In the genomic region with DNA sequence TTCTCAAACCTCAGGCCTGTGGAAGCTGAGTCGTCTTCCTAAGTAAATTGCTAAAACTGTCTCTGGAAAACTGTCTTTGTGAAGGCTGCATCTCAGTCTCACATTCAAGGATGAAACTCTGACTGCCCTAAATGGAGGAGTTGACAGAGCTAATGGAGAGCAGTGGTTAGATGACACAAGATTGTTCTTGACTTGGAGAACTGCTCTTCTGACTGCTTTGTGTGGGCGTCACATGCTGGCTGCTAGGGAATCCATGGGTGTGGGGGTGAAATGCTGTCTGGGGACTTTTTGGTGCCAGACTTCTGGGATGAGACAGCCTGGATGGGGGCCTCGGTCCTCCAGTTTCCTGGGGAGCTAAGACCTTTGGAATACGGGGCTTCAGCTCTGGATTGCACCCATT, we compare ENCODE assay signal across 24 cellular contexts. TPM values are rescaled to one million over a fixed set of nuclear protein-coding genes. Genes with fewer than 3 reads are reported as not detected.
DNase-seq lines count a peak whose midpoint lies in the region; ATAC-seq and TF ChIP-seq lines count a peak whose summit lies in the region.
"Had no signal": no experiment of that assay in that cellular context is flagged by ENCODE, and none has a peak within 500 bp of the region (broad histone marks: within the 10 kb centered on the region; RNA-seq: fewer than 3 reads in every experiment).

No MANE protein-coding gene starts in this region.

- H3K27me3 ChIP-seq in PC-9 (ENCODE audit: insufficient read depth, low read depth), result no peaks in the 10 kb centered on the region
- H3K27me3 ChIP-seq: BLaER1, breast epithelium, MG63, SJCRH30 had no signal

- H3K4me3 Mint-ChIP-seq in osteocyte (ENCODE audit: unreplicated experiment), result no peak overlapping the region
- H3K4me3 Mint-ChIP-seq in activated naive CD4-positive, alpha-beta T cell treated with anti-CD3 and anti-CD28 coated beads for 36 hours, result no peak overlapping the region
- H3K4me3 Mint-ChIP-seq: activated CD8-positive, alpha-beta T cell treated with anti-CD3 and anti-CD28 coated beads for 36 hours; endodermal cell had no signal

- CTCF ChIA-PET in PC-9 (lab: Charles Lee), result interaction anchor here (0.5 to 1.5 kb wide), 2 partner anchors 13 to 136 kb away, joined by 3 read pairs; no protein-coding TSS in a partner anchor
- CTCF ChIA-PET in activated naive CD4-positive, alpha-beta T cell treated with anti-CD3 and anti-CD28 coated beads for 36 hours (lab: Charles Lee), result interaction anchor here (0.6 to 4.5 kb wide), 13 partner anchors 8 to 641 kb away, joined by 3 to 36 read pairs (median 3); no protein-coding TSS in a partner anchor

- peak overlapping the region; percentile 81 for H3K27ac ChIP-seq in PC-9
- H3K27ac ChIP-seq: BLaER1, lower lobe of right lung, prostate gland, SJCRH30 had no signal

- H3K79me2 ChIP-seq in PC-9 (ENCODE audit: low read depth), result no peaks in the 10 kb centered on the region

- POLR2A ChIA-PET in PC-9 (lab: Charles Lee; ENCODE audit: unreplicated experiment), result no interaction called here

- H3K36me3 ChIP-seq in PC-9 (ENCODE audit: low read depth), result no peaks in the 10 kb centered on the region
- H3K36me3 ChIP-seq: BLaER1, breast epithelium, lower lobe of right lung, MG63, prostate gland, SJCRH30 had no signal

- H3F3A ChIP-seq in PC-9 (ENCODE audit: insufficient read depth, low read depth), result peaks cover 31% of the 10 kb centered on the region

- intact Hi-C loops in PC-9 (cut with micrococcal nuclease; ENCODE audit: unreplicated experiment) (loop anchor here (1.0 to 5.0 kb wide), 5 partner anchors 22 to 766 kb away; a partner anchor contains a TSS), sciatic nerve (cut with DNase I) (loop anchor here (10.0 kb wide), 1 partner anchor 139 kb away; no protein-coding TSS in a partner anchor)
- intact Hi-C loops in activated naive CD4-positive, alpha-beta T cell treated with anti-CD3 and anti-CD28 coated beads for 36 hours (cut with micrococcal nuclease), result loop anchor here (1.0 to 2.0 kb wide), 4 partner anchors 51 to 767 kb away; no protein-coding TSS in a partner anchor

- H3K4me1 Mint-ChIP-seq in osteocyte (ENCODE audit: unreplicated experiment), result peaks cover 32% of the 10 kb centered on the region
- peaks cover 2% of the 10 kb centered on the region for H3K4me1 Mint-ChIP-seq in activated naive CD4-positive, alpha-beta T cell treated with anti-CD3 and anti-CD28 coated beads for 36 hours (ENCODE audit: low read depth)

- TF ChIP-seq CTCF in PC-9 (conservative IDR thresholded peaks at IDR 0.05) (0 out of 2 replicates have a peak, but pooled peaks have one; percentile 0), cardiac fibroblast (IDR thresholded peaks at IDR 0.05; ENCODE audit: low read depth, low read length) (no peak), osteocyte (IDR thresholded peaks at IDR 0.05) (no peak)

- H3K9me3 Mint-ChIP-seq in osteocyte (ENCODE audit: unreplicated experiment), result peaks cover 9% of the 10 kb centered on the region
- peaks cover 2% of the 10 kb centered on the region for H3K9me3 Mint-ChIP-seq in activated naive CD4-positive, alpha-beta T cell treated with anti-CD3 and anti-CD28 coated beads for 36 hours

- no peaks in the 10 kb centered on the region for H3K36me3 Mint-ChIP-seq in osteocyte (ENCODE audit: unreplicated experiment)
- H3K36me3 Mint-ChIP-seq in activated naive CD4-positive, alpha-beta T cell treated with anti-CD3 and anti-CD28 coated beads for 36 hours (ENCODE audit: low read depth), result no peaks in the 10 kb centered on the region

- H3K4me1 ChIP-seq in PC-9 (replicated peaks; ENCODE audit: insufficient read depth), result peaks cover 63% of the 10 kb centered on the region
- H3K4me1 ChIP-seq: breast epithelium, lower lobe of right lung, prostate gland had no signal

- no peak overlapping the region for H3K4me3 ChIP-seq in PC-9
- no peak overlapping the region for H3K4me3 ChIP-seq in cardiac fibroblast (replicated peaks in 1 of 2; ENCODE audit: low read depth in 2 of 2, low read length in 2 of 2)
- H3K4me3 ChIP-seq: A549, BLaER1, breast epithelium, lower lobe of right lung, MG63, prostate gland, SJCRH30 had no signal

- H3K4me2 ChIP-seq in PC-9, result peak overlapping the region; percentile 48
- H3K4me2 ChIP-seq: A549, BLaER1 had no signal

- peak overlapping the region; percentile 81 for H3K27ac Mint-ChIP-seq in osteocyte (ENCODE audit: unreplicated experiment)
- H3K27ac Mint-ChIP-seq in activated naive CD4-positive, alpha-beta T cell treated with anti-CD3 and anti-CD28 coated beads for 36 hours, result no peak overlapping the region
- H3K27ac Mint-ChIP-seq: activated CD8-positive, alpha-beta T cell treated with anti-CD3 and anti-CD28 coated beads for 36 hours; endodermal cell had no signal

- ATAC-seq in sciatic nerve (no peak), GM18868 (IDR thresholded peaks at IDR 0.05; ENCODE audit: unreplicated experiment) (no peak)

- no peaks in the 10 kb centered on the region for H4K20me1 ChIP-seq in PC-9 (ENCODE audit: insufficient read depth)
- H4K20me1 ChIP-seq: BLaER1 had no signal

- BruUV-seq in PC-9 (replicated peaks; lab: Mats Ljungman, UMichigan), result no TSS peak

- no peak overlapping the region for H2AFZ ChIP-seq in PC-9

- no peaks in the 10 kb centered on the region; the same call in 1 of the 2 replicates for H3K9me2 ChIP-seq in PC-9 (ENCODE audit: insufficient read depth)

- DNase-seq in Daoy (ENCODE audit: low read depth), result peak; percentile 44
- no peak for DNase-seq in PC-9
- DNase-seq in cardiac fibroblast (ENCODE audit: low read depth in 2 of 2), result peak; percentile 12 to 15
- no peak for DNase-seq in osteocyte (ENCODE audit: extremely low spot score, unreplicated experiment)
- DNase-seq in activated naive CD4-positive, alpha-beta T cell treated with anti-CD3 and anti-CD28 coated beads for 36 hours, result no peak
- DNase-seq in sciatic nerve (ENCODE audit: low spot score), result no peak
- DNase-seq in SHP77 (lab: John Stamatoyannopoulos, UW), result no peak
- DNase-seq: activated CD4-positive, CD25-positive, alpha-beta regulatory T cell treated with anti-CD3 and anti-CD28 coated beads, Interleukin-2, amount 50 U/mL, for 72 hours; activated CD8-positive, alpha-beta T cell treated with anti-CD3 and anti-CD28 coated beads for 36 hours; activated effector memory CD4-positive, alpha-beta T cell treated with Interleukin-2 at 50 U/mL for 16 hours; activated T-cell treated with anti-CD3 and anti-CD28 coated beads for 4 hours; DND-41; endodermal cell; H7; lower lobe of right lung; NCI-H1436; T-helper 1 cell had no signal

- H3K9me3 ChIP-seq in PC-9 (ENCODE audit: insufficient read depth, low read depth), result peaks cover 8% of the 10 kb centered on the region
- H3K9me3 ChIP-seq: A549, breast epithelium, lower lobe of right lung, MG63, prostate gland, SJCRH30 had no signal

- no peaks in the 10 kb centered on the region for H3K27me3 Mint-ChIP-seq in osteocyte (ENCODE audit: unreplicated experiment)
- no peaks in the 10 kb centered on the region for H3K27me3 Mint-ChIP-seq in activated naive CD4-positive, alpha-beta T cell treated with anti-CD3 and anti-CD28 coated beads for 36 hours (ENCODE audit: low read depth)
- H3K27me3 Mint-ChIP-seq: activated CD8-positive, alpha-beta T cell treated with anti-CD3 and anti-CD28 coated beads for 36 hours had no signal

RNA-seq across cellular contexts. Expression of a gene that starts 24.5 kb away (rescaled TPM):
- 11.7 and 14.9 TPM in 2 replicates for total RNA-seq in Daoy (2014; rRNA removed; shearing (Covaris generic))
- total RNA-seq in PC-9 (2021), result 26.5 and 36.1 TPM in 2 replicates
- 3.1 and 3.5 TPM in 2 replicates for total RNA-seq in osteocyte
- total RNA-seq in activated naive CD4-positive, alpha-beta T cell treated with anti-CD3 and anti-CD28 coated beads for 36 hours, result under 1 TPM; 0.86 to 0.91 TPM
- total RNA-seq in sciatic nerve, result 2.9 TPM

Comparison
In these comparisons a context has a peak if more than half of its experiments do, and no peak if none do; other contexts are left out.
1. DNase-seq: peak in Daoy (single experiment) and cardiac fibroblast (2 of 2); none in PC-9 (0 of 2), osteocyte (single experiment), activated naive CD4-positive, alpha-beta T cell treated with anti-CD3 and anti-CD28 coated beads for 36 hours (single experiment), sciatic nerve (single experiment) and SHP77 (0 of 2).